ENCODE assay signal across 36 cellular contexts in genomic region chr3:98721776-98722175, GRCh38. TPM values are rescaled to one million over a fixed set of nuclear protein-coding genes. Genes with fewer than 3 reads are reported as not detected.
"Had no signal": no experiment of that assay in that cellular context is flagged by ENCODE, and none has a peak within 500 bp of the region (broad histone marks: within the 10 kb centered on the region; RNA-seq: fewer than 3 reads in every experiment).

No MANE protein-coding gene starts in this region.

- DNase-seq: Karpas-422, Kasumi-1, MG63, MM.1S, MV-4-11, NCI-H1048, NCI-H1092, NCI-H1092 treated with DMSO at 0.1 percent for 48 hours, NCI-H1105, NCI-H1105 treated with DMSO at 0.1 percent for 48 hours, NCI-H1417, NCI-H1417 treated with DMSO at 0.1 percent for 48 hours, NCI-H1436, NCI-H1436 treated with DMSO at 0.1 percent for 48 hours, NCI-H146, NCI-H1694, NCI-H1694 treated with DMSO at 0.1 percent for 48 hours, NCI-H187, NCI-H187 treated with DMSO at 0.1 percent for 48 hours, NCI-H1930, NCI-H2029, NCI-H2029 treated with DMSO at 0.1 percent for 48 hours, NCI-H2081, NCI-H2081 treated with DMSO at 0.1 percent for 48 hours, NCI-H2107, NCI-H2171, NCI-H2171 treated with DMSO at 0.1 percent for 48 hours, NCI-H2227 treated with DMSO at 0.1 percent for 48 hours, NCI-H226, NCI-H345, NCI-H446, NCI-H446 treated with DMSO at 0.1 percent for 48 hours, NCI-H510A, NCI-H510A treated with DMSO at 0.1 percent for 48 hours, NCI-H524 had no signal

- H3K4me3 ChIP-seq: MG63 had no signal

- H3K36me3 ChIP-seq: MG63 had no signal

- H3K9me3 ChIP-seq: MG63 had no signal

RNA-seq across cellular contexts. Expression of gene ST3GAL6, which starts 41.4 kb away (rescaled TPM):
- total RNA-seq: NCI-H460 had no signal
